In genomic region chr17:15909481-15909991, GRCh38 we compare ENCODE assay signal across 20 cellular contexts. TPM values are rescaled to one million over a fixed set of nuclear protein-coding genes. Genes with fewer than 3 reads are reported as not detected.
DNase-seq lines count a peak whose midpoint lies in the region; ATAC-seq, FAIRE-seq and TF ChIP-seq lines count a peak whose summit lies in the region.
"Had no signal": no experiment of that assay in that cellular context is flagged by ENCODE, and none has a peak within 500 bp of the region (broad histone marks: within the 10 kb centered on the region; RNA-seq: fewer than 3 reads in every experiment).

No MANE protein-coding gene starts in this region.

- CTCF ChIA-PET in SK-N-SH (lab: Yijun Ruan, JAX) (no interaction called here), H1 (lab: Charles Lee; ENCODE audit: partially characterized antibody) (interaction anchor here (0.7 to 1.1 kb wide), 4 partner anchors 10 to 23 kb away, joined by 3 read pairs; no protein-coding TSS in a partner anchor)

- H3K79me1 ChIP-seq in H1 (ENCODE audit: low read depth, low read length) = no peaks in the 10 kb centered on the region

- peaks cover 23% of the 10 kb centered on the region for H3K27me3 Mint-ChIP-seq in stimulated activated memory B cell treated with anti-CD40 and anti-IgM and Interleukin-4, amounts not matched to agents 10 μg/mL and 1 μg/mL and 100 μg/mL, for 72 hours
- H3K27me3 Mint-ChIP-seq: activated naive CD8-positive, alpha-beta T cell had no signal

- no peaks in the 10 kb centered on the region for H3K9me2 ChIP-seq in SK-N-SH

- FAIRE-seq in H1 (lab: Jason Lieb, UNC) = no peak
- FAIRE-seq: bronchial epithelial cell had no signal

- H3K27ac Mint-ChIP-seq in stimulated activated memory B cell treated with anti-CD40 and anti-IgM and Interleukin-4, amounts not matched to agents 10 μg/mL and 1 μg/mL and 100 μg/mL, for 72 hours = no peak overlapping the region
- H3K27ac Mint-ChIP-seq: activated naive CD8-positive, alpha-beta T cell had no signal

- H3K4me1 ChIP-seq in SK-N-SH (ENCODE audit: control insufficient read depth in 1 of 2, insufficient read depth in 2 of 2, low read depth in 1 of 2, low read length in 1 of 2) = peaks cover 0 to 6% of the 10 kb centered on the region in 2 experiments; a peak in 1 of 4 replicates
- H3K4me1 ChIP-seq in H1 (replicated peaks in 1 of 4; ENCODE audit: control insufficient read depth in 3 of 4, insufficient read depth in 4 of 4, low read length in 3 of 4) = peaks cover 0 to 7% (median 0%) of the 10 kb centered on the region in 4 experiments; a peak in 2 of 7 replicates
- H3K4me1 ChIP-seq in liver (ENCODE audit: control insufficient read depth in 4 of 4, insufficient read depth in 4 of 4, low read length in 3 of 4) = no peaks in the 10 kb centered on the region
- no peaks in the 10 kb centered on the region for H3K4me1 ChIP-seq in upper lobe of right lung
- H3K4me1 ChIP-seq: Peyer's patch had no signal

- DNase-seq in SK-N-SH (peak; percentile 34), H1 (ENCODE audit: low read depth in 1 of 2, low spot score in 2 of 2) (no peak), upper lobe of right lung (no peak)
- DNase-seq in stimulated activated naive CD4-positive, alpha-beta T cell treated with Interleukin-2 at 50 U/mL for 16 hours (lab: John Stamatoyannopoulos, UW) = no peak
- DNase-seq: activated CD4-positive, alpha-beta T cell treated with anti-CD3 and anti-CD28 coated beads, Interleukin-2, amount 50 U/mL, for 48 hours; activated T-cell treated with anti-CD3 and anti-CD28 coated beads, Interleukin-2, amount 50 U/mL, for 1 hour; HCEC 1CT; hippocampal formation; NCI-H1436 treated with DMSO at 0.1 percent for 48 hours; nucleus accumbens; Peyer's patch had no signal

- TF ChIP-seq RAD21 in SK-N-SH (IDR thresholded peaks at IDR 0.05; ENCODE audit: low read length) = no peak
- no peak for TF ChIP-seq RAD21 in H1 (IDR thresholded peaks at IDR 0.05 in 1 of 2, conservative IDR thresholded peaks at IDR 0.05 in 1 of 2; ENCODE audit: low read depth in 2 of 2, low read length in 2 of 2)
- no peak for TF ChIP-seq RAD21 in liver (IDR thresholded peaks at IDR 0.05)

- H3K4me2 ChIP-seq in SK-N-SH (no peak overlapping the region), H1 (ENCODE audit: insufficient read depth in 1 of 2, low read depth in 2 of 2, low read length in 2 of 2) (no peak overlapping the region)
- H3K4me2 ChIP-seq: smooth muscle cell had no signal

- WGBS in SK-N-SH (ENCODE audit: low lambda C conversion rate) = 70% methylated on average over 9 of the region's 9 CpGs
- WGBS in H1 (ENCODE audit: extremely low coverage in 1 of 2, insufficient coverage in 1 of 2, insufficient read length in 1 of 2, insufficient replicate concordance in 2 of 2, low coverage in 1 of 2, low lambda C conversion rate in 2 of 2, missing lambda C conversion rate in 1 of 2), 2 experiments = 85% methylated on average over 9 of the region's 9 CpGs; no CpG with 5 or more reads in 1 of the 2 experiments
- 79% methylated on average over 9 of the region's 9 CpGs for WGBS in liver

- H3K9me3 Mint-ChIP-seq in stimulated activated memory B cell treated with anti-CD40 and anti-IgM and Interleukin-4, amounts not matched to agents 10 μg/mL and 1 μg/mL and 100 μg/mL, for 72 hours = no peaks in the 10 kb centered on the region

- H4K20me1 ChIP-seq in SK-N-SH (ENCODE audit: insufficient read depth) = no peaks in the 10 kb centered on the region
- no peaks in the 10 kb centered on the region for H4K20me1 ChIP-seq in H1 (replicated peaks in 1 of 2; ENCODE audit: control insufficient read depth in 1 of 2, insufficient read depth in 2 of 2, low read length in 2 of 2)

- H3K23ac ChIP-seq in H1 (ENCODE audit: insufficient read length) = no peak overlapping the region

- no peak overlapping the region for H2AFZ ChIP-seq in SK-N-SH (ENCODE audit: low read depth)
- peak overlapping the region; percentile 52; the same call in 1 of the 2 replicates for H2AFZ ChIP-seq in H1 (ENCODE audit: low read length)

- no peak overlapping the region for H2BK120ac ChIP-seq in H1 (replicated peaks; ENCODE audit: low read depth, low read length)

- peak overlapping the region; percentile 89; the same call in 1 of the 2 replicates for H2BK15ac ChIP-seq in H1 (ENCODE audit: low read length)

- no peak overlapping the region for H4K91ac ChIP-seq in H1 (replicated peaks; ENCODE audit: insufficient read length, low read length)

- H3K4me3 Mint-ChIP-seq in stimulated activated memory B cell treated with anti-CD40 and anti-IgM and Interleukin-4, amounts not matched to agents 10 μg/mL and 1 μg/mL and 100 μg/mL, for 72 hours = no peak overlapping the region
- H3K4me3 Mint-ChIP-seq: activated naive CD8-positive, alpha-beta T cell had no signal

- no peak overlapping the region for H3K14ac ChIP-seq in H1 (ENCODE audit: insufficient read length)

- H3K36me3 ChIP-seq in SK-N-SH (replicated peaks in 1 of 2; ENCODE audit: control insufficient read depth in 1 of 2, insufficient read depth in 2 of 2, low read length in 1 of 2) (no peaks in the 10 kb centered on the region), H1 (ENCODE audit: control insufficient read depth in 2 of 4, insufficient read depth in 4 of 4, low read length in 3 of 4) (no peaks in the 10 kb centered on the region), liver (ENCODE audit: control insufficient read depth in 4 of 4, insufficient read depth in 3 of 4, low read depth in 1 of 4, low read length in 3 of 4) (no peaks in the 10 kb centered on the region), upper lobe of right lung (no peaks in the 10 kb centered on the region)
- H3K36me3 ChIP-seq: Peyer's patch had no signal

- POLR2A ChIA-PET in SK-N-SH (lab: Yijun Ruan, JAX) = no interaction called here
- POLR2A ChIA-PET in H1 (lab: Charles Lee; ENCODE audit: partially characterized antibody) = interaction anchor here (1.2 kb wide), 1 partner anchor 56 kb away, joined by 4 read pairs; no protein-coding TSS in a partner anchor

- no peaks in the 10 kb centered on the region for H3K27me3 ChIP-seq in SK-N-SH (ENCODE audit: insufficient read depth)
- H3K27me3 ChIP-seq in H1 (replicated peaks in 1 of 4; ENCODE audit: control insufficient read depth in 3 of 4, extremely low read depth in 1 of 4, insufficient read depth in 3 of 4, low read length in 3 of 4) = no peaks in the 10 kb centered on the region
- H3K27me3 ChIP-seq in liver (ENCODE audit: control insufficient read depth in 4 of 4, insufficient read depth in 4 of 4, low read length in 3 of 4) = no peaks in the 10 kb centered on the region
- H3K27me3 ChIP-seq in upper lobe of right lung = no peaks in the 10 kb centered on the region
- H3K27me3 ChIP-seq: Peyer's patch had no signal

- no peak overlapping the region for H2AK5ac ChIP-seq in H1 (ENCODE audit: low read depth, low read length)

- no peak overlapping the region for H3K4me3 ChIP-seq in SK-N-SH (ENCODE audit: low read depth in 2 of 2, low read length in 1 of 2)
- no peak overlapping the region for H3K4me3 ChIP-seq in H1 (ENCODE audit: extremely low read depth in 1 of 4, insufficient read depth in 2 of 4, low read depth in 3 of 4, low read length in 4 of 4)
- H3K4me3 ChIP-seq in liver (ENCODE audit: low read depth in 1 of 3, low read length in 3 of 3) = no peak overlapping the region
- no peak overlapping the region for H3K4me3 ChIP-seq in upper lobe of right lung
- H3K4me3 ChIP-seq: Peyer's patch, smooth muscle cell had no signal

- no peaks in the 10 kb centered on the region for H3K9me3 ChIP-seq in SK-N-SH
- H3K9me3 ChIP-seq in H1 (ENCODE audit: insufficient read depth in 2 of 2, low read depth in 1 of 2, low read length in 1 of 2) = no peaks in the 10 kb centered on the region
- no peaks in the 10 kb centered on the region for H3K9me3 ChIP-seq in liver (ENCODE audit: control insufficient read depth in 4 of 4, low read length in 3 of 4)
- H3K9me3 ChIP-seq in upper lobe of right lung = no peaks in the 10 kb centered on the region
- H3K9me3 ChIP-seq: Peyer's patch had no signal

- H3K56ac ChIP-seq in H1 (replicated peaks; ENCODE audit: insufficient read length, low read depth, low read length) = no peak overlapping the region

- H3F3A ChIP-seq in SK-N-SH (replicated peaks; ENCODE audit: insufficient read depth) = no peaks in the 10 kb centered on the region

- no peak for TF ChIP-seq CTCF in SK-N-SH (IDR thresholded peaks at IDR 0.05)
- no peak for TF ChIP-seq CTCF in H1 (IDR thresholded peaks at IDR 0.05; ENCODE audit: control extremely low read depth in 1 of 3, insufficient read depth in 1 of 3, low read depth in 1 of 3, low read length in 3 of 3)
- no peak for TF ChIP-seq CTCF in liver (IDR thresholded peaks at IDR 0.05; ENCODE audit: low read depth, low read length, missing input control)
- no peak for TF ChIP-seq CTCF in upper lobe of right lung (IDR thresholded peaks at IDR 0.05)

- TF ChIP-seq EP300 in SK-N-SH (IDR thresholded peaks at IDR 0.05; ENCODE audit: borderline replicate concordance in 1 of 2, low read depth in 1 of 2, low read length in 1 of 2) = no peak
- TF ChIP-seq EP300 in H1 (IDR thresholded peaks at IDR 0.05; ENCODE audit: borderline replicate concordance in 1 of 2, low read depth in 2 of 2, low read length in 2 of 2) = no peak

- no peak overlapping the region for H4K5ac ChIP-seq in H1 (ENCODE audit: insufficient read length, low read depth, low read length)

- intact Hi-C loops in upper lobe of right lung (cut with DNase I) = no loop called here

- H2BK12ac ChIP-seq in H1 (ENCODE audit: low read depth, low read length) = no peak overlapping the region; the same call in 1 of the 2 replicates

- no peak overlapping the region for H2BK20ac ChIP-seq in H1 (ENCODE audit: low read length)

- no peak overlapping the region for H3K4ac ChIP-seq in H1 (replicated peaks; ENCODE audit: insufficient read length, low read depth, low read length)

- H3K4me1 Mint-ChIP-seq in stimulated activated memory B cell treated with anti-CD40 and anti-IgM and Interleukin-4, amounts not matched to agents 10 μg/mL and 1 μg/mL and 100 μg/mL, for 72 hours = no peaks in the 10 kb centered on the region

- H3K9ac ChIP-seq in SK-N-SH = no peak overlapping the region
- H3K9ac ChIP-seq in H1 (replicated peaks in 1 of 4; ENCODE audit: extremely low read depth in 1 of 4, low read depth in 3 of 4, low read length in 3 of 4) = no peak overlapping the region; a peak in 1 of 7 replicates
- H3K9ac ChIP-seq in liver (ENCODE audit: low read depth in 1 of 2, low read length in 2 of 2) = no peak overlapping the region

- ATAC-seq in SK-N-SH treated with all-trans-retinoic acid at 6 μM for 48 hours = no peak
- ATAC-seq in upper lobe of right lung = peak; percentile 30
- ATAC-seq in stimulated activated memory B cell treated with anti-CD40 and anti-IgM and Interleukin-4, amounts not matched to agents 10 μg/mL and 1 μg/mL and 100 μg/mL, for 72 hours = no peak
- ATAC-seq in HG03442 (IDR thresholded peaks at IDR 0.05; ENCODE audit: unreplicated experiment) = no peak

- H3K79me2 ChIP-seq in SK-N-SH (ENCODE audit: insufficient read depth) = no peaks in the 10 kb centered on the region
- no peaks in the 10 kb centered on the region for H3K79me2 ChIP-seq in H1 (ENCODE audit: control insufficient read depth in 1 of 2, insufficient read depth in 2 of 2, low read length in 2 of 2)

- no peak overlapping the region for H2BK5ac ChIP-seq in H1 (ENCODE audit: low read depth, low read length)

- H4K8ac ChIP-seq in H1 (ENCODE audit: extremely low read depth, insufficient read depth, low read length) = no peak overlapping the region

- no peak overlapping the region for H3K27ac ChIP-seq in SK-N-SH (ENCODE audit: low read depth in 2 of 2, low read length in 1 of 2)
- no peak overlapping the region for H3K27ac ChIP-seq in H1 (ENCODE audit: low read depth, low read length)
- H3K27ac ChIP-seq in liver (ENCODE audit: low read depth in 1 of 2, low read length in 2 of 2) = no peak overlapping the region
- H3K27ac ChIP-seq in upper lobe of right lung = no peak overlapping the region
- H3K27ac ChIP-seq: 22Rv1, C4-2B, Peyer's patch had no signal

- no peaks in the 10 kb centered on the region for H3K23me2 ChIP-seq in H1 (ENCODE audit: low read depth, low read length)

- no peaks in the 10 kb centered on the region for H3K36me3 Mint-ChIP-seq in stimulated activated memory B cell treated with anti-CD40 and anti-IgM and Interleukin-4, amounts not matched to agents 10 μg/mL and 1 μg/mL and 100 μg/mL, for 72 hours
- H3K36me3 Mint-ChIP-seq: activated naive CD8-positive, alpha-beta T cell had no signal

- no peak overlapping the region; the same call in 1 of the 2 replicates for H3K18ac ChIP-seq in H1 (ENCODE audit: extremely low read depth, low read length)

- TF ChIP-seq POLR2A in H1 (IDR thresholded peaks at IDR 0.05; ENCODE audit: control extremely low read depth in 1 of 2, low read depth in 2 of 2, low read length in 2 of 2) = no peak

RNA-seq across cellular contexts. Expression of gene ADORA2B, which starts 35.4 kb away (rescaled TPM):
- polyA plus RNA-seq in SK-N-SH (2012; rRNA removed) (12.6 and 14.4 TPM in 2 replicates), H1 (2011; rRNA removed) (6.9 and 8.2 TPM in 2 replicates), liver (under 1 TPM; 0.24 to 0.31 TPM)
- polyA plus RNA-seq in SK-N-SH (2012; cell fraction: cytosol; rRNA removed) = 9.2 and 13.8 TPM in 2 replicates
- 6.8 and 8.1 TPM in 2 replicates for polyA plus RNA-seq in SK-N-SH (2012; cell fraction: nucleus; rRNA removed)
- 2.6 and 3.3 TPM in 2 replicates for total RNA-seq in H1 (2021; fragmentation: NEBNext Ultra II Directional; extraction: Animal tissue kit (Norgen Biotek cat#: 25700))
- 4.8 TPM for polyA plus RNA-seq in H1 (2011; cell fraction: cytosol; rRNA removed)
- 4.8 TPM for polyA plus RNA-seq in H1 (2011; cell fraction: nucleus; rRNA removed)
- 4.1 to 5.4 TPM (median 4.3 TPM) in 4 replicates for polyA plus RNA-seq in H1 (2012, experiment 1 of 2)
- 3.7 TPM for polyA plus RNA-seq in H1 (2012, experiment 2 of 2)
- polyA plus RNA-seq in H1 (2013, experiment 1 of 2) = 1.9 TPM
- polyA plus RNA-seq in H1 (2013, experiment 2 of 2) = 2.3 TPM
- polyA minus RNA-seq in H1 (2011; rRNA and poly(A)+ RNA removed) = 6.0 TPM in 2 replicates
- 3.7 TPM for polyA minus RNA-seq in H1 (2011; cell fraction: cytosol; rRNA and poly(A)+ RNA removed)
- polyA minus RNA-seq in H1 (2011; cell fraction: nucleus; rRNA and poly(A)+ RNA removed) = 7.1 TPM
- total RNA-seq in liver (1 to 10 TPM in 1 of 2 donors, under 1 TPM in 1; 0.25 to 3.3 TPM), upper lobe of right lung (7.1 TPM)
